In genomic region chr7:130957722-130958360, GRCh38 we compare ENCODE assay signal across 15 cellular contexts.
DNase-seq lines count a peak whose midpoint lies in the region; ATAC-seq, FAIRE-seq and TF ChIP-seq lines count a peak whose summit lies in the region.
"Had no signal": no experiment of that assay in that cellular context is flagged by ENCODE, and none has a peak within 500 bp of the region (broad histone marks: within the 10 kb centered on the region; RNA-seq: fewer than 3 reads in every experiment).

No MANE protein-coding gene starts in this region.

- H3K36me3 Mint-ChIP-seq in activated naive CD4-positive, alpha-beta T cell treated with anti-CD3 and anti-CD28 coated beads, Interleukin-2, amount 50 U/mL, for 24 hours, result peaks cover 69% of the 10 kb centered on the region
- H3K36me3 Mint-ChIP-seq in activated naive CD4-positive, alpha-beta T cell treated with anti-CD3 and anti-CD28 coated beads, Interleukin-2, amount 50 U/mL, for 72 hours, result peaks cover 0 to 74% of the 10 kb centered on the region in 2 donors

- H3K4me1 ChIP-seq in adipocyte (ENCODE audit: control insufficient read depth, insufficient read depth, low read length) (peaks cover 55% of the 10 kb centered on the region), small intestine (ENCODE audit: control insufficient read depth in 2 of 2, insufficient read depth in 1 of 2, low read depth in 1 of 2, low read length in 1 of 2) (peaks cover 0 to 12% of the 10 kb centered on the region in 2 donors), body of pancreas (no peaks in the 10 kb centered on the region)
- H3K4me1 ChIP-seq: SJCRH30 had no signal

- 78 to 87% (median 79%) methylated on average over 5 of the region's 5 CpGs for WGBS in small intestine, 3 donors
- 81 to 86% methylated on average over 5 of the region's 5 CpGs for WGBS in body of pancreas, 2 donors

- no peak for ATAC-seq in activated naive CD4-positive, alpha-beta T cell treated with anti-CD3 and anti-CD28 coated beads, Interleukin-2, amount 50 U/mL, for 72 hours
- no peak for ATAC-seq in stimulated activated naive CD8-positive, alpha-beta T cell treated with anti-CD3 and anti-CD28 coated beads, Interleukin-15, amount 100 ng/mL, for 72 hours
- no peak for ATAC-seq in body of pancreas
- ATAC-seq: HepG2, WTC11 had no signal

- peaks cover 29% of the 10 kb centered on the region for H3K4me1 Mint-ChIP-seq in activated naive CD4-positive, alpha-beta T cell treated with anti-CD3 and anti-CD28 coated beads, Interleukin-2, amount 50 U/mL, for 24 hours
- peaks cover 53% of the 10 kb centered on the region for H3K4me1 Mint-ChIP-seq in stimulated activated naive CD8-positive, alpha-beta T cell treated with anti-CD3 and anti-CD28 coated beads, Interleukin-15, amount 100 ng/mL, for 72 hours

- H3K9ac ChIP-seq in adipocyte (ENCODE audit: low read length), result peak overlapping the region; percentile 16

- no peak overlapping the region for H3K4me3 Mint-ChIP-seq in activated naive CD4-positive, alpha-beta T cell treated with anti-CD3 and anti-CD28 coated beads, Interleukin-2, amount 50 U/mL, for 24 hours
- H3K4me3 Mint-ChIP-seq in stimulated activated naive CD8-positive, alpha-beta T cell treated with anti-CD3 and anti-CD28 coated beads, Interleukin-15, amount 100 ng/mL, for 72 hours, result peak overlapping the region in 1 of 2 donors; percentile 97
- H3K4me3 Mint-ChIP-seq: WTC11 had no signal

- no peak for FAIRE-seq in small intestine (lab: Jason Lieb, UNC)
- FAIRE-seq: HepG2 had no signal

- H3K36me3 ChIP-seq in KOPT-K1 (ENCODE audit: insufficient read depth, low read length) (peaks cover 21% of the 10 kb centered on the region), adipocyte (ENCODE audit: control insufficient read depth, insufficient read depth, low read length, severe bottlenecking) (peaks cover 63% of the 10 kb centered on the region), small intestine (ENCODE audit: control insufficient read depth in 2 of 2, insufficient read depth in 2 of 2, low read length in 2 of 2) (no peaks in the 10 kb centered on the region), body of pancreas (replicated peaks in 1 of 2; ENCODE audit: insufficient read depth in 1 of 2, low read depth in 2 of 2) (no peaks in the 10 kb centered on the region)
- H3K36me3 ChIP-seq: SJCRH30 had no signal

- no peaks in the 10 kb centered on the region for H3K9me3 Mint-ChIP-seq in activated naive CD4-positive, alpha-beta T cell treated with anti-CD3 and anti-CD28 coated beads, Interleukin-2, amount 50 U/mL, for 24 hours
- H3K9me3 Mint-ChIP-seq in activated naive CD4-positive, alpha-beta T cell treated with anti-CD3 and anti-CD28 coated beads, Interleukin-2, amount 50 U/mL, for 72 hours, result no peaks in the 10 kb centered on the region
- H3K9me3 Mint-ChIP-seq in stimulated activated naive CD8-positive, alpha-beta T cell treated with anti-CD3 and anti-CD28 coated beads, Interleukin-15, amount 100 ng/mL, for 72 hours, result no peaks in the 10 kb centered on the region

- no peaks in the 10 kb centered on the region for H3K27me3 Mint-ChIP-seq in activated naive CD4-positive, alpha-beta T cell treated with anti-CD3 and anti-CD28 coated beads, Interleukin-2, amount 50 U/mL, for 24 hours
- no peaks in the 10 kb centered on the region for H3K27me3 Mint-ChIP-seq in stimulated activated naive CD8-positive, alpha-beta T cell treated with anti-CD3 and anti-CD28 coated beads, Interleukin-15, amount 100 ng/mL, for 72 hours

- no peak for TF ChIP-seq CTCF in body of pancreas (IDR thresholded peaks at IDR 0.05)

- no peaks in the 10 kb centered on the region for H3K9me3 ChIP-seq in KOPT-K1 (ENCODE audit: insufficient read depth, low read length, poor library complexity, severe bottlenecking)
- no peaks in the 10 kb centered on the region for H3K9me3 ChIP-seq in adipocyte (ENCODE audit: control insufficient read depth, low read length)
- H3K9me3 ChIP-seq in small intestine (ENCODE audit: control insufficient read depth, low read depth), result no peaks in the 10 kb centered on the region
- no peaks in the 10 kb centered on the region for H3K9me3 ChIP-seq in body of pancreas
- H3K9me3 ChIP-seq: SJCRH30 had no signal

- no peak overlapping the region for H3K4me3 ChIP-seq in adipocyte (ENCODE audit: low read length)
- no peak overlapping the region for H3K4me3 ChIP-seq in small intestine (ENCODE audit: low read depth in 1 of 2, low read length in 2 of 2)
- H3K4me3 ChIP-seq in body of pancreas, result no peak overlapping the region
- H3K4me3 ChIP-seq: lung, SJCRH30 had no signal

- no peak for DNase-seq in activated naive CD4-positive, alpha-beta T cell treated with anti-CD3 and anti-CD28 coated beads, Interleukin-2, amount 50 U/mL, for 72 hours (ENCODE audit: low spot score in 2 of 2)
- DNase-seq in adipocyte (ENCODE audit: low read depth) (no peak), small intestine (no peak), mucosa of gallbladder (ENCODE audit: low spot score) (no peak), body of pancreas (no peak)
- no peak for DNase-seq in stimulated activated naive CD8-positive, alpha-beta T cell treated with anti-CD3 and anti-CD28 coated beads, Interleukin-15, amount 100 ng/mL, for 72 hours
- DNase-seq: activated gamma-delta T cell, NCI-H1436 treated with DMSO at 0.1 percent for 48 hours, NCI-H526 treated with DMSO at 0.1 percent for 48 hours, SJCRH30 had no signal

- H3K27ac ChIP-seq in KOPT-K1 (ENCODE audit: low read depth, low read length, poor library complexity, severe bottlenecking) (peak overlapping the region; percentile 58), small intestine (ENCODE audit: low read depth in 1 of 2, low read length in 1 of 2) (no peak overlapping the region), body of pancreas (no peak overlapping the region)
- H3K27ac ChIP-seq: SJCRH30 had no signal

- H3K27ac Mint-ChIP-seq in activated naive CD4-positive, alpha-beta T cell treated with anti-CD3 and anti-CD28 coated beads, Interleukin-2, amount 50 U/mL, for 24 hours, result peak overlapping the region; percentile 96
- H3K27ac Mint-ChIP-seq in activated naive CD4-positive, alpha-beta T cell treated with anti-CD3 and anti-CD28 coated beads, Interleukin-2, amount 50 U/mL, for 72 hours, result peak overlapping the region in 1 of 2 donors; percentile 100
- H3K27ac Mint-ChIP-seq in stimulated activated naive CD8-positive, alpha-beta T cell treated with anti-CD3 and anti-CD28 coated beads, Interleukin-15, amount 100 ng/mL, for 72 hours, result peak overlapping the region; percentile 94 to 99
- H3K27ac Mint-ChIP-seq: WTC11 had no signal

- H3K27me3 ChIP-seq in adipocyte (replicated peaks; ENCODE audit: control insufficient read depth, insufficient read depth, low read length), result no peaks in the 10 kb centered on the region
- no peaks in the 10 kb centered on the region for H3K27me3 ChIP-seq in small intestine (ENCODE audit: control insufficient read depth in 2 of 2, insufficient read depth in 2 of 2, low read length in 2 of 2)
- no peaks in the 10 kb centered on the region for H3K27me3 ChIP-seq in body of pancreas
- H3K27me3 ChIP-seq: SJCRH30 had no signal

- TF ChIP-seq POLR2A in body of pancreas (IDR thresholded peaks at IDR 0.05), result no peak

- intact Hi-C loops in body of pancreas (cut with DNase I), result no loop called here
